ENCODE assay signal across 9 cellular contexts in the genomic region with DNA sequence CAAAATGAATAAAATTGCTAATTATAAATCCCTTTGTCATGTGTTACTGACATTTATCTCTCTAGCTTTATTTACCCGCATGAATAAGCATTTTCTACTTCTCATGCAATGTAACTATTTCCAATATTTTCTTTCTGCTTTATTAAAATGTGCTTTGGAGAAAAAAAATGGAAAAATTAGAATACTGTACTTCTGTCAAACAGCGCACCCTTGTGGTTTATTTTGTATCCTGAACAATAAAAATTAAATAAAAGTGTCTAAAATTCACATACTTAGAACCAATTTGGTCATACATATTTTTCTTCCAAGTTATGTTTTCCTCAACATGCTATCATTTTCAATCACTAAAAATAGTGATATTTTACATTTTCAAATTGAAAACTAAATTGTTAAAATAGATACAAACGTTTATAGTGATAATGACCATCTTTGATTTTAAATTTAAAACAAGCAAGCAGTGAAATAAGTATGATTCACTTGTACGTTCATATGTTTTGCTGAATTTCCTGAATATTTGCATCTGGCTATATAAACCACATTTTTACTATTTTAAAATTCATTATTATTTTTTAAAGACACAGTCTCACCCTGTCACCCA.
DNase-seq lines count a peak whose midpoint lies in the region; ATAC-seq, FAIRE-seq and TF ChIP-seq lines count a peak whose summit lies in the region.
"Had no signal": no experiment of that assay in that cellular context is flagged by ENCODE, and none has a peak within 500 bp of the region (broad histone marks: within the 10 kb centered on the region; RNA-seq: fewer than 3 reads in every experiment).

No MANE protein-coding gene starts in this region.

- peak in 3 of 4 experiments; percentile 23 to 42 (median 25) for TF ChIP-seq CTCF in sigmoid colon (IDR thresholded peaks at IDR 0.05)

- H3K4me1 ChIP-seq in sigmoid colon, result peaks cover 0 to 12% (median 4%) of the 10 kb centered on the region in 4 donors
- H3K4me1 ChIP-seq: BLaER1 had no signal

- H3K36me3 ChIP-seq in sigmoid colon, result peaks cover 0 to 5% (median 2%) of the 10 kb centered on the region in 4 donors
- H3K36me3 ChIP-seq: BLaER1 had no signal

- no peak for TF ChIP-seq POLR2A in sigmoid colon (IDR thresholded peaks at IDR 0.05)
- no peak for TF ChIP-seq POLR2A in GM18505 (IDR thresholded peaks at IDR 0.05; ENCODE audit: borderline replicate concordance, extremely low read depth, insufficient read depth, insufficient read length)

- intact Hi-C loops in sigmoid colon (cut with DNase I), result loop anchor here (2.0 kb wide), 1 partner anchor 156 kb away; no protein-coding TSS in a partner anchor

- H3K27me3 ChIP-seq in sigmoid colon, result no peaks in the 10 kb centered on the region
- H3K27me3 ChIP-seq: BLaER1 had no signal

- no peaks in the 10 kb centered on the region for H3K9me3 ChIP-seq in sigmoid colon
- H3K9me3 ChIP-seq: BLaER1 had no signal

- FAIRE-seq in endometrium (lab: Jason Lieb, UNC), result peak; percentile 96

- 47 to 60% methylated on average over 4 of the region's 4 CpGs for WGBS in sigmoid colon, 2 donors

- H3K4me3 ChIP-seq in sigmoid colon, result no peak overlapping the region
- H3K4me3 ChIP-seq: BLaER1 had no signal

- DNase-seq in NCI-H1436 (lab: John Stamatoyannopoulos, UW), result peak; percentile 13
- DNase-seq in NCI-H1436 treated with DMSO at 0.1 percent for 48 hours (lab: John Stamatoyannopoulos, UW), result no peak
- DNase-seq in NCI-H2171 (lab: John Stamatoyannopoulos, UW), result peak; percentile 13
- no peak for DNase-seq in sigmoid colon
- DNase-seq in NCI-H2107 treated with DMSO at 0.1 percent for 48 hours (lab: John Stamatoyannopoulos, UW; ENCODE audit: unreplicated experiment), result no peak
- no peak for DNase-seq in activated effector memory CD4-positive, alpha-beta T cell treated with anti-CD3 and anti-CD28 coated beads, Interleukin-2, amount 50 U/mL, for 16 hours

- no peak for ATAC-seq in GM18505 (IDR thresholded peaks at IDR 0.05; ENCODE audit: unreplicated experiment)

- TF ChIP-seq EP300 in sigmoid colon (IDR thresholded peaks at IDR 0.05), result no peak

- H3K27ac ChIP-seq in sigmoid colon, result no peak overlapping the region
- H3K27ac ChIP-seq: BLaER1 had no signal

Comparison
In these comparisons a context has a peak if more than half of its experiments do, and no peak if none do; other contexts are left out.
1. DNase-seq: peak in NCI-H1436 (single experiment) and NCI-H2171 (single experiment); none in NCI-H1436 treated with DMSO at 0.1 percent for 48 hours (single experiment), sigmoid colon (single experiment), NCI-H2107 treated with DMSO at 0.1 percent for 48 hours (single experiment) and activated effector memory CD4-positive, alpha-beta T cell treated with anti-CD3 and anti-CD28 coated beads, Interleukin-2, amount 50 U/mL, for 16 hours (single experiment).